ENCODE assay signal across 9 cellular contexts in genomic region chr2:165469417-165469816, GRCh38. TPM values are rescaled to one million over a fixed set of nuclear protein-coding genes. Genes with fewer than 3 reads are reported as not detected.
A peak's percentile ranks its signal among the peaks of the same experiment; 100 is the strongest.
DNase-seq lines count a peak whose midpoint lies in the region; ATAC-seq lines count a peak whose summit lies in the region.
"Had no signal": no experiment of that assay in that cellular context is flagged by ENCODE, and none has a peak within 500 bp of the region (broad histone marks: within the 10 kb centered on the region; RNA-seq: fewer than 3 reads in every experiment).

Gene CSRNP3 (plus strand): TSS chr2:165469698. CDS start chr2:165595066, 125,368 bp downstream.

- no peaks in the 10 kb centered on the region for H3K27me3 Mint-ChIP-seq in activated T-cell treated with anti-CD3 and anti-CD28 coated beads, Interleukin-2, amount 50 U/mL, for 72 hours (ENCODE audit: low read depth)

- ATAC-seq in activated T-cell treated with anti-CD3 and anti-CD28 coated beads, Interleukin-2, amount 50 U/mL, for 72 hours (replicated peaks in 1 of 2): no peak
- no peak for ATAC-seq in GM21528 (IDR thresholded peaks at IDR 0.05; ENCODE audit: low FRiP score, unreplicated experiment)

- no peaks in the 10 kb centered on the region for H3K9me3 Mint-ChIP-seq in activated T-cell treated with anti-CD3 and anti-CD28 coated beads, Interleukin-2, amount 50 U/mL, for 72 hours
- H3K9me3 Mint-ChIP-seq: memory B cell had no signal

- DNase-seq in DMS153 (lab: John Stamatoyannopoulos, UW) (peak; percentile 86), NCI-H2171 treated with DMSO at 0.1 percent for 48 hours (lab: John Stamatoyannopoulos, UW) (peak; percentile 98), cerebellar cortex (ENCODE audit: low spot score) (peak; percentile 97), iPS-NIHi11 (ENCODE audit: low spot score) (peak; percentile 84), CD1c-positive myeloid dendritic cell (ENCODE audit: extremely low spot score) (no peak)
- no peak for DNase-seq in activated T-cell treated with anti-CD3 and anti-CD28 coated beads, Interleukin-2, amount 50 U/mL, for 72 hours

- no peaks in the 10 kb centered on the region for H3K36me3 Mint-ChIP-seq in activated T-cell treated with anti-CD3 and anti-CD28 coated beads, Interleukin-2, amount 50 U/mL, for 72 hours (ENCODE audit: insufficient read depth in 2 of 2)
- H3K36me3 Mint-ChIP-seq: memory B cell had no signal

- H3K4me3 ChIP-seq in skin epidermis: peak within 1 kb of the TSS; percentile 16 to 42 (median 20)

- H3K27ac Mint-ChIP-seq in activated T-cell treated with anti-CD3 and anti-CD28 coated beads, Interleukin-2, amount 50 U/mL, for 72 hours: no peak within 1 kb of the TSS
- H3K27ac Mint-ChIP-seq: memory B cell had no signal

- no peak within 1 kb of the TSS for H3K4me3 Mint-ChIP-seq in activated T-cell treated with anti-CD3 and anti-CD28 coated beads, Interleukin-2, amount 50 U/mL, for 72 hours
- H3K4me3 Mint-ChIP-seq: memory B cell had no signal

- H3K4me1 Mint-ChIP-seq in activated T-cell treated with anti-CD3 and anti-CD28 coated beads, Interleukin-2, amount 50 U/mL, for 72 hours (ENCODE audit: low read depth): no peaks in the 10 kb centered on the region
- H3K4me1 Mint-ChIP-seq: memory B cell had no signal

- H3K27ac ChIP-seq in skin epidermis: no peak within 1 kb of the TSS

RNA-seq across cellular contexts. Expression of gene CSRNP3, which starts in this region (rescaled TPM):
- not detected for total RNA-seq in activated T-cell treated with anti-CD3 and anti-CD28 coated beads, Interleukin-2, amount 50 U/mL, for 72 hours

Comparison
In these comparisons a context has a peak if more than half of its experiments do, and no peak if none do; other contexts are left out.
1. DNase-seq: peak in DMS153 (single experiment), NCI-H2171 treated with DMSO at 0.1 percent for 48 hours (single experiment), cerebellar cortex (single experiment) and iPS-NIHi11 (single experiment); none in activated T-cell treated with anti-CD3 and anti-CD28 coated beads, Interleukin-2, amount 50 U/mL, for 72 hours (0 of 2) and CD1c-positive myeloid dendritic cell (single experiment).